Comparison of ENCODE assay signal across 34 cellular contexts in the genomic region with DNA sequence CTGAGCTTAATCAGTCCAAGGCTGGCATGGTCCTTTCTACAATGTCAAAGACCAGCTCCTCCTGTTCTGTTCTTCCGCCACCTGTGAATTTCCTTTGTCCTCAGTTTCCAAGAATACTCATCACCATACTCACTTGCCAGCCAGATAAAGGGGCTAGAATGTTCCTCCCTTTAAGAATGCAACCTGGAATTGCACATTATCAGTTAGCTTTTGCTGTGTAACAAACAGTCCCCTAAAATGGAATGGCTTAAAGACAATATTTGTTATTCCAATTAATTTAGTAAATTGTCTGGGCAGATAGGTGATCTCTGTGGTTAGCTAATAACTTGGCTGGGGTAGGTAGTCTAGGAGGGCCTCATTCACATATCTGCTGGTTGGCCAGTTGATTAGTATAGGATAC. TPM values are rescaled to one million over a fixed set of nuclear protein-coding genes. Genes with fewer than 3 reads are reported as not detected.
"Had no signal": no experiment of that assay in that cellular context is flagged by ENCODE, and none has a peak within 500 bp of the region (broad histone marks: within the 10 kb centered on the region; RNA-seq: fewer than 3 reads in every experiment).

No MANE protein-coding gene starts in this region.

- H3K4me3 Mint-ChIP-seq: activated naive CD4-positive, alpha-beta T cell treated with anti-CD3 and anti-CD28 coated beads, Interleukin-2, amount 10 ng/mL, durations not matched to agents 7 days and 5 days; activated T-helper 1 cell treated with anti-CD3 and anti-CD28 coated beads, Interleukin-12 subunit alpha, Interleukin-12 subunit beta, Interleukin-2, Interleukin-4 antibody, amounts not matched to agents 30 ng/mL and 10 ng/mL and 1 ng/mL, durations not matched to agents 14 hours and 24 hours and 36 hours; nephron progenitor cell; stimulated activated naive CD8-positive, alpha-beta T cell treated with anti-CD3 and anti-CD28 coated beads, Interleukin-15, amount 100 ng/mL, for 72 hours had no signal

- H3K27ac ChIP-seq: epithelial cell of prostate, esophagus squamous epithelium, heart right ventricle, left lung, lower lobe of right lung, neutrophil, skin epidermis, upper lobe of left lung, vagina, VCaP had no signal

- DNase-seq: activated CD4-positive, alpha-beta T cell treated with anti-CD3 and anti-CD28 coated beads, Interleukin-2, amount 50 U/mL, for 1 hour; activated effector memory CD4-positive, alpha-beta T cell treated with anti-CD3 and anti-CD28 coated beads, Interleukin-2, amount 50 U/mL, for 16 hours; activated naive CD4-positive, alpha-beta T cell treated with anti-CD3 and anti-CD28 coated beads, Interleukin-2, amount 10 ng/mL, durations not matched to agents 7 days and 5 days; activated T-cell treated with anti-CD3 and anti-CD28 coated beads for 4 hours; anterior cingulate cortex; dermis blood vessel endothelial cell; effector CD4-positive, alpha-beta T cell; esophagus squamous epithelium; foreskin melanocyte; heart right ventricle; left lung; lower lobe of right lung; mesenchymal stem cell; nephron progenitor cell; retina; stimulated activated CD4-positive, alpha-beta T cell treated with anti-CD3 and anti-CD28 coated beads, Interleukin-12 subunit alpha, Interleukin-12 subunit beta, amount 100 ng/mL, for 4 hours; stimulated activated CD4-positive, alpha-beta T cell treated with anti-CD3 and anti-CD28 coated beads, Interleukin-4, amount 100 ng/mL, for 1 hour; stimulated activated naive CD8-positive, alpha-beta T cell treated with anti-CD3 and anti-CD28 coated beads, Interleukin-15, amount 100 ng/mL, for 72 hours; substantia nigra; upper lobe of left lung had no signal

- H3K27ac Mint-ChIP-seq: activated naive CD4-positive, alpha-beta T cell treated with anti-CD3 and anti-CD28 coated beads, Interleukin-2, amount 10 ng/mL, durations not matched to agents 7 days and 5 days; nephron progenitor cell; progenitor cell of endocrine pancreas; stimulated activated naive CD8-positive, alpha-beta T cell treated with anti-CD3 and anti-CD28 coated beads, Interleukin-15, amount 100 ng/mL, for 72 hours had no signal

- H3K36me3 ChIP-seq: esophagus squamous epithelium, heart right ventricle, left lung, lower lobe of right lung, upper lobe of left lung, vagina had no signal

- H3K9me3 Mint-ChIP-seq: central memory CD8-positive, alpha-beta T cell had no signal

- FAIRE-seq: bronchial epithelial cell, colon had no signal

- H3K27me3 ChIP-seq: left lung, neutrophil, upper lobe of left lung, vagina had no signal

- ATAC-seq: activated CD4-positive, CD25-positive, alpha-beta regulatory T cell treated with anti-CD3 and anti-CD28 coated beads, Interleukin-2, amount 50 U/mL, for 24 hours; heart right ventricle; left lung; lower lobe of right lung; sciatic nerve had no signal

- H3K4me1 Mint-ChIP-seq: nephron progenitor cell had no signal

- H3K4me3 ChIP-seq: esophagus squamous epithelium, heart right ventricle, left lung, lower lobe of right lung, skin epidermis, upper lobe of left lung, vagina had no signal

- H3K9me3 ChIP-seq: left lung, lower lobe of right lung, neutrophil, vagina had no signal

- H3K4me1 ChIP-seq: heart right ventricle, vagina had no signal

- H3K27me3 Mint-ChIP-seq: activated naive CD4-positive, alpha-beta T cell treated with anti-CD3 and anti-CD28 coated beads, Interleukin-2, amount 10 ng/mL, durations not matched to agents 7 days and 5 days; central memory CD8-positive, alpha-beta T cell; stimulated activated naive CD8-positive, alpha-beta T cell treated with anti-CD3 and anti-CD28 coated beads, Interleukin-15, amount 100 ng/mL, for 72 hours had no signal

RNA-seq across cellular contexts. Expression of a gene that starts 36.0 kb away (rescaled TPM):
- total RNA-seq: dermis blood vessel endothelial cell, glomerular endothelial cell, osteocyte, progenitor cell of endocrine pancreas had no signal

RNA-seq across cellular contexts. Expression of a gene that starts 41.3 kb away (rescaled TPM):
- total RNA-seq: osteocyte had no signal
